Comparison of ENCODE assay signal across 14 cellular contexts in the genomic region with DNA sequence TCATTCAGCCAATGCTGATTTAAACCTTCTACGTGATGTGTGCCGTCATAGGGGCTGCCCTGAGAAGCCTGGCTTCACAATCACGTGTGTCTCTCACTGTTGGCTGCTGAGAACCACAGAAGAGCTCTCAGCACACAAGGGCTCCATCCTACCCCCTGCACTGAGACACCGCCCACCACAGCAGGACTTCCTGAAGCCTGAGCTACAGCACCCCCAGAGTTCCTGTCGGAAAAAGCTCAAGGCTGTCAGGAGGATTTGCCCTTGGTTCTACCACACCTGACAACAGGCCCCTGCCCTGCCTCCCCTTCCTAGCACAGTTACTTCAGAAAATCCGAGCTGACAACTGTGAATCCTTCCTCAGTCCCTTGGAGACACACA.
DNase-seq lines count a peak whose midpoint lies in the region; ATAC-seq, FAIRE-seq and TF ChIP-seq lines count a peak whose summit lies in the region.
"Had no signal": no experiment of that assay in that cellular context is flagged by ENCODE, and none has a peak within 500 bp of the region (broad histone marks: within the 10 kb centered on the region; RNA-seq: fewer than 3 reads in every experiment).

No MANE protein-coding gene starts in this region.

- H3K9ac ChIP-seq in K562 (ENCODE audit: insufficient read depth in 1 of 2, low read depth in 2 of 2, low read length in 2 of 2): no peak overlapping the region

- 71% methylated on average over 6 of the region's 6 CpGs for WGBS in K562 (ENCODE audit: insufficient coverage, low coverage, missing lambda C conversion rate)

- POLR2A ChIA-PET in activated CD4-positive, alpha-beta T cell treated with anti-CD3 and anti-CD28 coated beads, Interleukin-2, amount 10 ng/mL, durations not matched to agents 7 days and 5 days (lab: Charles Lee): no interaction called here
- POLR2A ChIA-PET in K562 (lab: Yijun Ruan, JAX): interaction anchor here (0.6 to 0.9 kb wide), 5 partner anchors 8 to 37 kb away, joined by 3 to 4 read pairs (median 3); no protein-coding TSS in a partner anchor

- TF ChIP-seq CTCF in K562 (IDR thresholded peaks at IDR 0.05 in 2 of 3, conservative IDR thresholded peaks at IDR 0.05 in 1 of 3; ENCODE audit: insufficient read depth in 2 of 3, low read depth in 1 of 3, low read length in 3 of 3) (no peak), osteoblast (IDR thresholded peaks at IDR 0.05; ENCODE audit: extremely low read depth, low read depth, low read length) (no peak)

- in situ Hi-C loops in K562 (cut with MboI): no loop called here

- H4K20me1 ChIP-seq in K562 (replicated peaks; ENCODE audit: control insufficient read depth, insufficient read depth, low read length) (no peaks in the 10 kb centered on the region), osteoblast (ENCODE audit: insufficient read depth, low read length) (peaks cover 2% of the 10 kb centered on the region)

- H3K4me3 Mint-ChIP-seq in activated CD4-positive, alpha-beta T cell treated with anti-CD3 and anti-CD28 coated beads, Interleukin-2, amount 10 ng/mL, durations not matched to agents 7 days and 5 days: no peak overlapping the region
- H3K4me3 Mint-ChIP-seq: mesothelial cell of epicardium, type B pancreatic cell had no signal

- H3K4me2 ChIP-seq in K562 (ENCODE audit: insufficient read depth, low read length) (no peak overlapping the region), osteoblast (ENCODE audit: insufficient read depth, low read length) (no peak overlapping the region)

- no peaks in the 10 kb centered on the region for H3K27me3 ChIP-seq in K562 (ENCODE audit: control insufficient read depth in 2 of 2, insufficient read depth in 2 of 2, low read length in 2 of 2)
- no peaks in the 10 kb centered on the region for H3K27me3 ChIP-seq in osteoblast (ENCODE audit: insufficient read depth, low read length)

- BruUV-seq in K562 (replicated peaks; lab: Mats Ljungman, UMichigan): no TSS peak

- no peak for DNase-seq in activated CD4-positive, alpha-beta T cell treated with anti-CD3 and anti-CD28 coated beads, Interleukin-2, amount 10 ng/mL, durations not matched to agents 7 days and 5 days
- DNase-seq in activated CD4-positive, alpha-beta T cell treated with anti-CD3 and anti-CD28 coated beads, Interleukin-2, amount 50 U/mL, for 1 hour: no peak
- peak; percentile 68 for DNase-seq in Jurkat, Clone E6-1 (ENCODE audit: low read depth, low spot score)
- DNase-seq in K562 (ENCODE audit: extremely low read depth in 1 of 4, low spot score in 3 of 4): no peak
- peak; percentile 59 for DNase-seq in osteoblast (ENCODE audit: insufficient read length, low spot score, missing footprints)
- DNase-seq in NCI-H1930 (lab: John Stamatoyannopoulos, UW): no peak
- DNase-seq: amygdala, NCI-H1105 treated with DMSO at 0.1 percent for 48 hours, NCI-H524 treated with DMSO at 0.1 percent for 48 hours, T1000 had no signal

- no peak for TF ChIP-seq RAD21 in K562 (CRISPR knock-in tag; conservative IDR thresholded peaks at IDR 0.05 in 1 of 2, IDR thresholded peaks at IDR 0.05 in 1 of 2)

- peaks cover 19% of the 10 kb centered on the region; the same call in 2 of the 3 replicates for H3K36me3 ChIP-seq in K562 (ENCODE audit: control insufficient read depth, insufficient read depth, low read length)
- no peaks in the 10 kb centered on the region for H3K36me3 ChIP-seq in osteoblast (ENCODE audit: insufficient read depth, low read length)

- CTCF ChIA-PET in activated CD4-positive, alpha-beta T cell treated with anti-CD3 and anti-CD28 coated beads, Interleukin-2, amount 10 ng/mL, durations not matched to agents 7 days and 5 days (lab: Charles Lee): interaction anchor here (1.1 kb wide), 1 partner anchor 13 kb away, joined by 3 read pairs; no protein-coding TSS in a partner anchor
- CTCF ChIA-PET in K562 (lab: Yijun Ruan, JAX; ENCODE audit: low intra/inter-chr PET ratio): no interaction called here

- H2AFZ ChIP-seq in K562 (ENCODE audit: low read depth, low read length) (no peak overlapping the region), osteoblast (ENCODE audit: low read length) (no peak overlapping the region)

- H3K27ac ChIP-seq in K562 (ENCODE audit: extremely low read depth, low read depth, low read length): no peak overlapping the region
- H3K27ac ChIP-seq in osteoblast (ENCODE audit: low read depth, low read length): no peak overlapping the region

- H3K4me1 ChIP-seq in K562 (replicated peaks in 1 of 2; ENCODE audit: control insufficient read depth in 2 of 2, insufficient read depth in 2 of 2, low read length in 2 of 2) (peaks cover 15 to 33% of the 10 kb centered on the region in 2 experiments; a peak in 4 of 5 replicates), osteoblast (ENCODE audit: insufficient read depth, low read length) (no peaks in the 10 kb centered on the region)

- peaks cover 2% of the 10 kb centered on the region for H3K9me3 Mint-ChIP-seq in activated CD4-positive, alpha-beta T cell treated with anti-CD3 and anti-CD28 coated beads, Interleukin-2, amount 10 ng/mL, durations not matched to agents 7 days and 5 days
- H3K9me3 Mint-ChIP-seq: type B pancreatic cell had no signal

- H3K4me1 Mint-ChIP-seq in activated CD4-positive, alpha-beta T cell treated with anti-CD3 and anti-CD28 coated beads, Interleukin-2, amount 10 ng/mL, durations not matched to agents 7 days and 5 days: peaks cover 56% of the 10 kb centered on the region

- peak; percentile 57 for FAIRE-seq in K562 (lab: Jason Lieb, UNC)

- intact Hi-C loops in K562 (cut with micrococcal nuclease): no loop called here

- no peak for ATAC-seq in K562
- ATAC-seq in GM21723 (IDR thresholded peaks at IDR 0.05; ENCODE audit: unreplicated experiment): no peak
- no peak for ATAC-seq in esophagus mucosa

- H3K9me3 ChIP-seq in K562 (replicated peaks; ENCODE audit: control insufficient read depth, insufficient read depth, low read depth, low read length) (no peaks in the 10 kb centered on the region; the same call in 1 of the 2 replicates), osteoblast (ENCODE audit: low read depth, low read length) (no peaks in the 10 kb centered on the region)

- no peaks in the 10 kb centered on the region for H3K9me1 ChIP-seq in K562 (ENCODE audit: control insufficient read depth, insufficient read depth, low read length)

- no peak for TF ChIP-seq POLR2A in K562 (conservative IDR thresholded peaks at IDR 0.05)

- TF ChIP-seq EP300 in K562 (IDR thresholded peaks at IDR 0.05; ENCODE audit: low read length): no peak

- peaks cover 8% of the 10 kb centered on the region for H3K36me3 Mint-ChIP-seq in activated CD4-positive, alpha-beta T cell treated with anti-CD3 and anti-CD28 coated beads, Interleukin-2, amount 10 ng/mL, durations not matched to agents 7 days and 5 days (ENCODE audit: low read depth)

- no peak overlapping the region for H3K4me3 ChIP-seq in Jurkat, Clone E6-1 (ENCODE audit: low read length)
- H3K4me3 ChIP-seq in K562: no peak overlapping the region
- no peak overlapping the region for H3K4me3 ChIP-seq in osteoblast (ENCODE audit: insufficient read depth, low read length)

- no peaks in the 10 kb centered on the region for H3K27me3 Mint-ChIP-seq in activated CD4-positive, alpha-beta T cell treated with anti-CD3 and anti-CD28 coated beads, Interleukin-2, amount 10 ng/mL, durations not matched to agents 7 days and 5 days
- H3K27me3 Mint-ChIP-seq: type B pancreatic cell had no signal

- no peaks in the 10 kb centered on the region; the same call in 2 of the 3 replicates for H3K79me2 ChIP-seq in K562 (ENCODE audit: control insufficient read depth, insufficient read depth, low read length)
- no peaks in the 10 kb centered on the region for H3K79me2 ChIP-seq in osteoblast (ENCODE audit: insufficient read depth, low read length)

- H3K27ac Mint-ChIP-seq in activated CD4-positive, alpha-beta T cell treated with anti-CD3 and anti-CD28 coated beads, Interleukin-2, amount 10 ng/mL, durations not matched to agents 7 days and 5 days: peak overlapping the region; percentile 16
- H3K27ac Mint-ChIP-seq: mesothelial cell of epicardium, type B pancreatic cell had no signal

TF ChIP-seq in K562, 482 proteins besides CTCF, POLR2A, EP300 and RAD21 (continues in another document):
- TF ChIP-seq TEAD2 (tag; IDR thresholded peaks at IDR 0.05) (no peak), CBX5 (IDR thresholded peaks at IDR 0.05; ENCODE audit: borderline replicate concordance, low read depth) (no peak), MAFF (IDR thresholded peaks at IDR 0.05; ENCODE audit: low read length) (no peak), CREBBP (IDR thresholded peaks at IDR 0.05; ENCODE audit: low read depth, low read length) (no peak)
- TF ChIP-seq, protein P1, sequence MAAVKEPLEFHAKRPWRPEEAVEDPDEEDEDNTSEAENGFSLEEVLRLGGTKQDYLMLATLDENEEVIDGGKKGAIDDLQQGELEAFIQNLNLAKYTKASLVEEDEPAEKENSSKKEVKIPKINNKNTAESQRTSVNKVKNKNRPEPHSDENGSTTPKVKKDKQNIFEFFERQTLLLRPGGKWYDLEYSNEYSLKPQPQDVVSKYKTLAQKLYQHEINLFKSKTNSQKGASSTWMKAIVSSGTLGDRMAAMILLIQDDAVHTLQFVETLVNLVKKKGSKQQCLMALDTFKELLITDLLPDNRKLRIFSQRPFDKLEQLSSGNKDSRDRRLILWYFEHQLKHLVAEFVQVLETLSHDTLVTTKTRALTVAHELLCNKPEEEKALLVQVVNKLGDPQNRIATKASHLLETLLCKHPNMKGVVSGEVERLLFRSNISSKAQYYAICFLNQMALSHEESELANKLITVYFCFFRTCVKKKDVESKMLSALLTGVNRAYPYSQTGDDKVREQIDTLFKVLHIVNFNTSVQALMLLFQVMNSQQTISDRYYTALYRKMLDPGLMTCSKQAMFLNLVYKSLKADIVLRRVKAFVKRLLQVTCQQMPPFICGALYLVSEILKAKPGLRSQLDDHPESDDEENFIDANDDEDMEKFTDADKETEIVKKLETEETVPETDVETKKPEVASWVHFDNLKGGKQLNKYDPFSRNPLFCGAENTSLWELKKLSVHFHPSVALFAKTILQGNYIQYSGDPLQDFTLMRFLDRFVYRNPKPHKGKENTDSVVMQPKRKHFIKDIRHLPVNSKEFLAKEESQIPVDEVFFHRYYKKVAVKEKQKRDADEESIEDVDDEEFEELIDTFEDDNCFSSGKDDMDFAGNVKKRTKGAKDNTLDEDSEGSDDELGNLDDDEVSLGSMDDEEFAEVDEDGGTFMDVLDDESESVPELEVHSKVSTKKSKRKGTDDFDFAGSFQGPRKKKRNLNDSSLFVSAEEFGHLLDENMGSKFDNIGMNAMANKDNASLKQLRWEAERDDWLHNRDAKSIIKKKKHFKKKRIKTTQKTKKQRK (IDR thresholded peaks at IDR 0.05; ENCODE audit: borderline replicate concordance, low read depth, low read length): no peak

Comparison
In these comparisons a context has a peak if more than half of its experiments do, and no peak if none do; other contexts are left out.
1. DNase-seq: peak in Jurkat, Clone E6-1 (single experiment) and osteoblast (single experiment); none in activated CD4-positive, alpha-beta T cell treated with anti-CD3 and anti-CD28 coated beads, Interleukin-2, amount 10 ng/mL, durations not matched to agents 7 days and 5 days (single experiment), activated CD4-positive, alpha-beta T cell treated with anti-CD3 and anti-CD28 coated beads, Interleukin-2, amount 50 U/mL, for 1 hour (single experiment), K562 (0 of 4) and NCI-H1930 (0 of 2).